ENCODE assay signal across 31 cellular contexts in the genomic region with DNA sequence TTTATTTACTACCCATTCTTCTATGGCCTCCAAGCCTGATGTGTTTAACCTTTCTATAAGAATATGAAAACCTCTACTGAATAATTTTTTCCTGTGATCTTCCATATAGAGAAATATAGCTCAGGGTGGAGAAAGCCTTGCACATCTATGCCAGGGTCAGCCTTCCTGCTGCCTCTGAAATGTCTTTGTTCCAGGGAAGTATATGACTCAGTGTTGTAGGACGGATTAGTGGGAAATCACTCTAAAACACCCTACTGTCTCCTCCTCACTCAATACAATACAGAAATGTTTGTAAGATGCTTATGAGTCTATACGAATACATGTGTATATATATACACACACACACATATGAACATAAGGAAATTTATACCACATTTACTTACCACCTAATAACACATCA.
"Had no signal": no experiment of that assay in that cellular context is flagged by ENCODE, and none has a peak within 500 bp of the region (broad histone marks: within the 10 kb centered on the region; RNA-seq: fewer than 3 reads in every experiment).

No MANE protein-coding gene starts in this region.

- H3K27me3 ChIP-seq: adrenal gland, breast epithelium, esophagus muscularis mucosa, left lung, neural progenitor cell, suprapubic skin, tibial artery had no signal

- H3K4me3 Mint-ChIP-seq: activated CD4-positive, alpha-beta memory T cell treated with anti-CD3 and anti-CD28 coated beads for 36 hours; activated CD4-positive, alpha-beta T cell treated with anti-CD3 and anti-CD28 coated beads, Interleukin-2, amount 10 ng/mL, durations not matched to agents 24 days and 14 days; activated naive CD4-positive, alpha-beta T cell treated with anti-CD3 and anti-CD28 coated beads for 36 hours; activated naive CD8-positive, alpha-beta T cell treated with anti-CD3 and anti-CD28 coated beads for 36 hours; activated T-helper 1 cell treated with anti-CD3 and anti-CD28 coated beads, Interleukin-12 subunit alpha, Interleukin-12 subunit beta, Interleukin-2, Interleukin-4 antibody, amounts not matched to agents 30 ng/mL and 10 ng/mL and 1 ng/mL, durations not matched to agents 14 hours and 24 hours and 36 hours; dendritic cell treated with granulocyte-macrophage colony-stimulating factor and Interleukin-4, amounts not matched to agents 40 ng/mL and 50 ng/mL, for 4 days; endodermal cell; natural killer cell; neural progenitor cell; stimulated activated naive B cell treated with anti-CD40 and anti-IgM and Interleukin-4, amounts not matched to agents 10 μg/mL and 1 μg/mL and 100 μg/mL, for 72 hours; T-helper 1 cell treated with Interleukin-12 subunit alpha and Interleukin-12 subunit beta and Interleukin-4 antibody, amounts not matched to agents 30 μg/mL and 1 μg/mL, for 36 hours had no signal

- H3K9me3 Mint-ChIP-seq: activated CD4-positive, alpha-beta T cell treated with anti-CD3 and anti-CD28 coated beads, Interleukin-2, amount 10 ng/mL, durations not matched to agents 24 days and 14 days; activated T-helper 1 cell treated with anti-CD3 and anti-CD28 coated beads, Interleukin-12 subunit alpha, Interleukin-12 subunit beta, Interleukin-2, Interleukin-4 antibody, amounts not matched to agents 30 ng/mL and 10 ng/mL and 1 ng/mL, durations not matched to agents 14 hours and 24 hours and 36 hours; dendritic cell treated with granulocyte-macrophage colony-stimulating factor and Interleukin-4, amounts not matched to agents 40 ng/mL and 50 ng/mL, for 4 days; endodermal cell; neural progenitor cell; stimulated activated naive B cell treated with anti-CD40 and anti-IgM and Interleukin-4, amounts not matched to agents 10 μg/mL and 1 μg/mL and 100 μg/mL, for 72 hours; T-helper 1 cell treated with Interleukin-12 subunit alpha and Interleukin-12 subunit beta and Interleukin-4 antibody, amounts not matched to agents 30 μg/mL and 1 μg/mL, for 36 hours had no signal

- H3K27me3 Mint-ChIP-seq: activated CD4-positive, alpha-beta memory T cell treated with anti-CD3 and anti-CD28 coated beads for 36 hours; activated CD4-positive, alpha-beta T cell treated with anti-CD3 and anti-CD28 coated beads, Interleukin-2, amount 10 ng/mL, durations not matched to agents 24 days and 14 days; activated naive CD8-positive, alpha-beta T cell treated with anti-CD3 and anti-CD28 coated beads for 36 hours; dendritic cell treated with granulocyte-macrophage colony-stimulating factor and Interleukin-4, amounts not matched to agents 40 ng/mL and 50 ng/mL, for 4 days; stimulated activated naive B cell treated with anti-CD40 and anti-IgM and Interleukin-4, amounts not matched to agents 10 μg/mL and 1 μg/mL and 100 μg/mL, for 72 hours had no signal

- H3K9me3 ChIP-seq: adrenal gland, breast epithelium, esophagus muscularis mucosa, left lung, lower lobe of right lung, suprapubic skin, tibial artery had no signal

- H3K27ac Mint-ChIP-seq: activated CD4-positive, alpha-beta memory T cell treated with anti-CD3 and anti-CD28 coated beads for 36 hours; activated CD4-positive, alpha-beta T cell treated with anti-CD3 and anti-CD28 coated beads, Interleukin-2, amount 10 ng/mL, durations not matched to agents 24 days and 14 days; activated naive CD4-positive, alpha-beta T cell treated with anti-CD3 and anti-CD28 coated beads for 36 hours; activated naive CD8-positive, alpha-beta T cell treated with anti-CD3 and anti-CD28 coated beads for 36 hours; activated T-helper 1 cell treated with anti-CD3 and anti-CD28 coated beads, Interleukin-12 subunit alpha, Interleukin-12 subunit beta, Interleukin-2, Interleukin-4 antibody, amounts not matched to agents 30 ng/mL and 10 ng/mL and 1 ng/mL, durations not matched to agents 14 hours and 24 hours and 36 hours; dendritic cell treated with granulocyte-macrophage colony-stimulating factor and Interleukin-4, amounts not matched to agents 40 ng/mL and 50 ng/mL, for 4 days; endodermal cell; natural killer cell; neural progenitor cell; stimulated activated naive B cell treated with anti-CD40 and anti-IgM and Interleukin-4, amounts not matched to agents 10 μg/mL and 1 μg/mL and 100 μg/mL, for 72 hours; T-helper 1 cell treated with Interleukin-12 subunit alpha and Interleukin-12 subunit beta and Interleukin-4 antibody, amounts not matched to agents 30 μg/mL and 1 μg/mL, for 36 hours had no signal

- H3K4me3 ChIP-seq: adrenal gland, breast epithelium, esophagus muscularis mucosa, left lung, lower lobe of right lung, neural progenitor cell, suprapubic skin, tibial artery had no signal

- H3K4me1 ChIP-seq: adrenal gland, breast epithelium, esophagus muscularis mucosa, left lung, lower lobe of right lung, neural progenitor cell, suprapubic skin, tibial artery had no signal

- H3K27ac ChIP-seq: adrenal gland, breast epithelium, esophagus muscularis mucosa, left lung, lower lobe of right lung, neural progenitor cell, suprapubic skin, tibial artery, WERI-Rb-1 had no signal

- H3K36me3 ChIP-seq: adrenal gland, breast epithelium, esophagus muscularis mucosa, left lung, lower lobe of right lung, neural progenitor cell, suprapubic skin, tibial artery, WERI-Rb-1 had no signal

- DNase-seq: activated CD4-positive, alpha-beta memory T cell treated with anti-CD3 and anti-CD28 coated beads for 36 hours; activated CD4-positive, alpha-beta T cell treated with anti-CD3 and anti-CD28 coated beads, Interleukin-2, amount 10 ng/mL, durations not matched to agents 24 days and 14 days; activated CD8-positive, alpha-beta memory T cell treated with anti-CD3 and anti-CD28 coated beads, Interleukin-2, amount 50 U/mL, for 4 hours; activated effector memory CD4-positive, alpha-beta T cell treated with anti-CD3 and anti-CD28 coated beads, Interleukin-2, amount 50 U/mL, for 16 hours; activated naive CD4-positive, alpha-beta T cell treated with anti-CD3 and anti-CD28 coated beads for 36 hours; activated naive CD8-positive, alpha-beta T cell treated with anti-CD3 and anti-CD28 coated beads for 36 hours; activated T-cell treated with anti-CD3 and anti-CD28 coated beads, Interleukin-2, amount 50 U/mL, for 1 hour; adrenal gland; central memory CD4-positive, alpha-beta T cell; endodermal cell; foreskin melanocyte; left lung; lower lobe of right lung; mesendoderm; natural killer cell; posterior cingulate gyrus; right cardiac atrium; stimulated activated CD4-positive, alpha-beta T cell treated with anti-CD3 and anti-CD28 coated beads, Interleukin-15, amount 100 ng/mL, for 24 hours; stimulated activated CD4-positive, alpha-beta T cell treated with anti-CD3 and anti-CD28 coated beads, Interleukin-2, amount 100 ng/mL, for 24 hours; stimulated activated naive B cell treated with anti-CD40 and anti-IgM and Interleukin-4, amounts not matched to agents 10 μg/mL and 1 μg/mL and 100 μg/mL, for 72 hours; T-helper 9 cell; tibial artery; WERI-Rb-1 had no signal

- H3K4me1 Mint-ChIP-seq: activated CD4-positive, alpha-beta T cell treated with anti-CD3 and anti-CD28 coated beads, Interleukin-2, amount 10 ng/mL, durations not matched to agents 24 days and 14 days; activated naive CD8-positive, alpha-beta T cell treated with anti-CD3 and anti-CD28 coated beads for 36 hours; endodermal cell; natural killer cell; neural progenitor cell; stimulated activated naive B cell treated with anti-CD40 and anti-IgM and Interleukin-4, amounts not matched to agents 10 μg/mL and 1 μg/mL and 100 μg/mL, for 72 hours had no signal

- H3K36me3 Mint-ChIP-seq: activated CD4-positive, alpha-beta memory T cell treated with anti-CD3 and anti-CD28 coated beads for 36 hours; activated naive CD8-positive, alpha-beta T cell treated with anti-CD3 and anti-CD28 coated beads for 36 hours; natural killer cell; neural progenitor cell; stimulated activated naive B cell treated with anti-CD40 and anti-IgM and Interleukin-4, amounts not matched to agents 10 μg/mL and 1 μg/mL and 100 μg/mL, for 72 hours had no signal

- ATAC-seq: activated CD4-positive, CD25-positive, alpha-beta regulatory T cell treated with anti-CD3 and anti-CD28 coated beads, Interleukin-2, amount 50 U/mL, for 24 hours; left lung; lower lobe of right lung; natural killer cell; right cardiac atrium; stimulated activated naive B cell treated with anti-CD40 and anti-IgM and Interleukin-4, amounts not matched to agents 10 μg/mL and 1 μg/mL and 100 μg/mL, for 72 hours had no signal
